In genomic region chr7:9681284-9681683, GRCh38 we compare ENCODE assay signal across 25 cellular contexts.
DNase-seq lines count a peak whose midpoint lies in the region; ATAC-seq, FAIRE-seq and TF ChIP-seq lines count a peak whose summit lies in the region.
"Had no signal": no experiment of that assay in that cellular context is flagged by ENCODE, and none has a peak within 500 bp of the region (broad histone marks: within the 10 kb centered on the region; RNA-seq: fewer than 3 reads in every experiment).

No MANE protein-coding gene starts in this region.

- H2AFZ ChIP-seq in GM12878 (ENCODE audit: control insufficient read depth, low read depth, low read length) = no peak overlapping the region

- RAD21 ChIA-PET in GM12878 (lab: Charles Lee; ENCODE audit: unreplicated experiment) = no interaction called here

- no peaks in the 10 kb centered on the region for H4K20me1 ChIP-seq in GM12878 (ENCODE audit: control insufficient read depth, insufficient read depth)
- H4K20me1 ChIP-seq: BLaER1 had no signal

- no peaks in the 10 kb centered on the region for H3K4me1 ChIP-seq in A549
- H3K4me1 ChIP-seq in GM12878 (ENCODE audit: control insufficient read depth, insufficient read depth, low read length) = no peaks in the 10 kb centered on the region
- H3K4me1 ChIP-seq: BE2C, BLaER1 had no signal

- peak; percentile 69 for DNase-seq in NCI-H2227 treated with DMSO at 0.1 percent for 48 hours (lab: John Stamatoyannopoulos, UW)
- DNase-seq in NCI-H2227 (lab: John Stamatoyannopoulos, UW; ENCODE audit: unreplicated experiment) = no peak
- no peak for DNase-seq in A549 (ENCODE audit: low read depth in 1 of 2, low spot score in 1 of 2)
- no peak for DNase-seq in GM12878 (ENCODE audit: low read depth, low spot score)
- DNase-seq in renal cortical epithelial cell (ENCODE audit: low read depth) = peak; percentile 16
- DNase-seq in GM10248 (ENCODE audit: extremely low spot score) = no peak
- DNase-seq in WERI-Rb-1 = no peak
- DNase-seq: ACHN; BE2C; C1 segment of cervical spinal cord; CD4-positive, alpha-beta memory T cell; CD4-positive, CD25-positive, alpha-beta regulatory T cell; CD8-positive, alpha-beta memory T cell; COR-L47; DMS 273 treated with DMSO at 0.1 percent for 48 hours; DMS153; DMS53; DMS79; DND-41; EL; GDM1 had no signal

- H3K9me3 ChIP-seq in A549 (peaks cover 4% of the 10 kb centered on the region; the same call in 1 of the 3 replicates), GM12878 (replicated peaks; ENCODE audit: control insufficient read depth, insufficient read depth, low read length) (no peaks in the 10 kb centered on the region), WERI-Rb-1 (ENCODE audit: severe bottlenecking) (no peaks in the 10 kb centered on the region)
- H3K9me3 ChIP-seq: BE2C, BLaER1 had no signal

- TF ChIP-seq RAD21 in A549 (conservative IDR thresholded peaks at IDR 0.05 in 1 of 2, IDR thresholded peaks at IDR 0.05 in 1 of 2) = no peak
- TF ChIP-seq RAD21 in GM12878 (IDR thresholded peaks at IDR 0.05; ENCODE audit: insufficient read depth, low read depth, low read length) = no peak

- TF ChIP-seq CTCF in A549 (IDR thresholded peaks at IDR 0.05) = no peak
- no peak for TF ChIP-seq CTCF in GM12878 (IDR thresholded peaks at IDR 0.05 in 2 of 3, conservative IDR thresholded peaks at IDR 0.05 in 1 of 3; ENCODE audit: control insufficient read depth in 2 of 3, extremely low read depth in 1 of 3, insufficient read depth in 1 of 3, low read depth in 3 of 3, low read length in 3 of 3)
- TF ChIP-seq CTCF in GM10248 (IDR thresholded peaks at IDR 0.05; ENCODE audit: control extremely low read depth, extremely low read depth, low read depth, missing control alignments) = no peak
- TF ChIP-seq CTCF in WERI-Rb-1 (IDR thresholded peaks at IDR 0.05; ENCODE audit: low read depth, low read length) = no peak

- H3K27me3 ChIP-seq in GM12878 (replicated peaks in 1 of 2; ENCODE audit: control insufficient read depth in 2 of 2, insufficient read depth in 2 of 2, low read length in 1 of 2) = no peaks in the 10 kb centered on the region
- H3K27me3 ChIP-seq in WERI-Rb-1 (ENCODE audit: insufficient read depth, low read depth, severe bottlenecking) = no peaks in the 10 kb centered on the region
- H3K27me3 ChIP-seq: BE2C, BLaER1 had no signal

- SMC1A ChIA-PET in GM12878 (lab: Charles Lee; ENCODE audit: uncharacterized antibody, unreplicated experiment) = no interaction called here

- in situ Hi-C loops in GM12878 (cut with MboI) = no loop called here

- H3K27ac ChIP-seq in A549 (no peak overlapping the region), GM12878 (ENCODE audit: control insufficient read depth, insufficient read depth) (no peak overlapping the region), WERI-Rb-1 (no peak overlapping the region)
- H3K27ac ChIP-seq: 22Rv1, BLaER1 had no signal

- no TSS peak for BruUV-seq in GM12878 (replicated peaks; lab: Mats Ljungman, UMichigan)

- intact Hi-C loops in GM12878 (cut with micrococcal nuclease; ENCODE audit: unreplicated experiment) = no loop called here

- POLR2A ChIA-PET in A549 (lab: Yijun Ruan, JAX) (no interaction called here), GM12878 (lab: Charles Lee) (no interaction called here), GM10248 (lab: Yijun Ruan, JAX) (no interaction called here)

- H3K79me2 ChIP-seq in GM12878 (ENCODE audit: control insufficient read depth, insufficient read depth, low read length) = no peaks in the 10 kb centered on the region

- CTCF ChIA-PET in A549 (lab: Yijun Ruan, JAX) = no interaction called here
- CTCF ChIA-PET in GM12878 (lab: Yijun Ruan, JAX) = no interaction called here
- CTCF ChIA-PET in GM10248 (lab: Yijun Ruan, JAX) = interaction anchor here (1.0 kb wide), 1 partner anchor 15 kb away, joined by 4 read pairs; no protein-coding TSS in a partner anchor

- H3K4me2 ChIP-seq in A549 = no peak overlapping the region
- H3K4me2 ChIP-seq in GM12878 (ENCODE audit: control insufficient read depth, insufficient read depth) = no peak overlapping the region
- H3K4me2 ChIP-seq: BLaER1 had no signal

- H3K36me3 ChIP-seq in GM12878 (ENCODE audit: control insufficient read depth in 2 of 2, insufficient read depth in 2 of 2, low read length in 1 of 2) = no peaks in the 10 kb centered on the region
- H3K36me3 ChIP-seq in WERI-Rb-1 = no peaks in the 10 kb centered on the region
- H3K36me3 ChIP-seq: BE2C, BLaER1 had no signal

- ATAC-seq in A549 (no peak), GM12878 (peak; percentile 59)

- TF ChIP-seq EP300 in A549 (IDR thresholded peaks at IDR 0.05) (no peak), GM12878 (IDR thresholded peaks at IDR 0.05; ENCODE audit: borderline replicate concordance in 1 of 2, control insufficient read depth in 1 of 2, low read depth in 2 of 2, low read length in 2 of 2) (no peak)

- FAIRE-seq in A549 (lab: Jason Lieb, UNC) = no peak
- FAIRE-seq in GM12878 (lab: Jason Lieb, UNC) = no peak
- FAIRE-seq: GM12892, GM18507 had no signal

- H3K4me3 ChIP-seq in A549 = no peak overlapping the region
- H3K4me3 ChIP-seq in GM12878 = no peak overlapping the region
- no peak overlapping the region for H3K4me3 ChIP-seq in WERI-Rb-1 (ENCODE audit: low read depth, low read length)
- H3K4me3 ChIP-seq: BLaER1 had no signal

- H3K9ac ChIP-seq in GM12878 (ENCODE audit: control insufficient read depth, insufficient read depth, low read length) = no peak overlapping the region
- H3K9ac ChIP-seq: BLaER1 had no signal

- WGBS in A549 (ENCODE audit: missing lambda C conversion rate) = 26% methylated on average over 4 of the region's 4 CpGs
- WGBS in GM12878 (ENCODE audit: insufficient coverage, insufficient replicate concordance, low lambda C conversion rate, missing lambda C conversion rate) = 13% methylated on average over 4 of the region's 4 CpGs

- TF ChIP-seq POLR2A in A549 (IDR thresholded peaks at IDR 0.05; ENCODE audit: low read length) (no peak), GM12878 (IDR thresholded peaks at IDR 0.05; ENCODE audit: low read depth, low read length) (no peak)

TF ChIP-seq in A549, 52 proteins besides CTCF, POLR2A, EP300 and RAD21:
- TF ChIP-seq TFCP2L1 (CRISPR knock-in tag; IDR thresholded peaks at IDR 0.05) (no peak), TP53 (CRISPR knock-in tag; IDR thresholded peaks at IDR 0.05) (no peak), MAFK (IDR thresholded peaks at IDR 0.05; ENCODE audit: partially characterized antibody) (peak; percentile 67), GATA3 (IDR thresholded peaks at IDR 0.05; ENCODE audit: borderline replicate concordance) (no peak)

TF ChIP-seq in GM12878, 131 proteins besides CTCF, POLR2A, EP300 and RAD21:
- TF ChIP-seq ZZZ3 (IDR thresholded peaks at IDR 0.05; ENCODE audit: control insufficient read depth, insufficient read length, low read depth) = no peak
- TF ChIP-seq IKZF1 (conservative IDR thresholded peaks at IDR 0.05) = no peak
- TF ChIP-seq HDAC6 (IDR thresholded peaks at IDR 0.05; ENCODE audit: unreplicated experiment) = no peak
- no peak for TF ChIP-seq CHD4 (IDR thresholded peaks at IDR 0.05)
- no peak for TF ChIP-seq ZNF274 (IDR thresholded peaks at IDR 0.05; ENCODE audit: insufficient read depth, insufficient read length)
- TF ChIP-seq, protein P1, sequence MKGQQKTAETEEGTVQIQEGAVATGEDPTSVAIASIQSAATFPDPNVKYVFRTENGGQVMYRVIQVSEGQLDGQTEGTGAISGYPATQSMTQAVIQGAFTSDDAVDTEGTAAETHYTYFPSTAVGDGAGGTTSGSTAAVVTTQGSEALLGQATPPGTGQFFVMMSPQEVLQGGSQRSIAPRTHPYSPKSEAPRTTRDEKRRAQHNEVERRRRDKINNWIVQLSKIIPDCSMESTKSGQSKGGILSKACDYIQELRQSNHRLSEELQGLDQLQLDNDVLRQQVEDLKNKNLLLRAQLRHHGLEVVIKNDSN (IDR thresholded peaks at IDR 0.05; ENCODE audit: borderline replicate concordance, extremely low read length, insufficient read depth, low read depth, low read length) = no peak
- no peak for TF ChIP-seq PBX3 (IDR thresholded peaks at IDR 0.05; ENCODE audit: insufficient replicate concordance, low read depth, low read length)
- TF ChIP-seq, protein P2, sequence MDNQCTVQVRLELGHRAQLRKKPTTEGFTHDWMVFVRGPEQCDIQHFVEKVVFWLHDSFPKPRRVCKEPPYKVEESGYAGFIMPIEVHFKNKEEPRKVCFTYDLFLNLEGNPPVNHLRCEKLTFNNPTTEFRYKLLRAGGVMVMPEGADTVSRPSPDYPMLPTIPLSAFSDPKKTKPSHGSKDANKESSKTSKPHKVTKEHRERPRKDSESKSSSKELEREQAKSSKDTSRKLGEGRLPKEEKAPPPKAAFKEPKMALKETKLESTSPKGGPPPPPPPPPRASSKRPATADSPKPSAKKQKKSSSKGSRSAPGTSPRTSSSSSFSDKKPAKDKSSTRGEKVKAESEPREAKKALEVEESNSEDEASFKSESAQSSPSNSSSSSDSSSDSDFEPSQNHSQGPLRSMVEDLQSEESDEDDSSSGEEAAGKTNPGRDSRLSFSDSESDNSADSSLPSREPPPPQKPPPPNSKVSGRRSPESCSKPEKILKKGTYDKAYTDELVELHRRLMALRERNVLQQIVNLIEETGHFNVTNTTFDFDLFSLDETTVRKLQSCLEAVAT (IDR thresholded peaks at IDR 0.05) = no peak
- no peak for TF ChIP-seq YY1 (IDR thresholded peaks at IDR 0.05; ENCODE audit: low read depth, low read length)
- TF ChIP-seq EGR1 (IDR thresholded peaks at IDR 0.05; ENCODE audit: borderline replicate concordance in 1 of 2, low read depth in 2 of 2, low read length in 2 of 2) = no peak
- no peak for TF ChIP-seq ZBED1 (IDR thresholded peaks at IDR 0.05; ENCODE audit: borderline replicate concordance)
- TF ChIP-seq SMAD5 (IDR thresholded peaks at IDR 0.05; ENCODE audit: low read depth) = no peak
- TF ChIP-seq ZSCAN29 (IDR thresholded peaks at IDR 0.05) = no peak
- TF ChIP-seq PML (IDR thresholded peaks at IDR 0.05; ENCODE audit: low read length) = no peak
- no peak for TF ChIP-seq BACH1 (IDR thresholded peaks at IDR 0.05; ENCODE audit: borderline replicate concordance)
- no peak for TF ChIP-seq DPF2 (IDR thresholded peaks at IDR 0.05)
TF ChIP-seq in GM12878: peak in this region for 0.

Comparison
In these comparisons a context has a peak if more than half of its experiments do, and no peak if none do; other contexts are left out.
1. DNase-seq: peak in NCI-H2227 treated with DMSO at 0.1 percent for 48 hours (single experiment) and renal cortical epithelial cell (single experiment); none in NCI-H2227 (single experiment), A549 (0 of 2), GM12878 (single experiment), GM10248 (single experiment) and WERI-Rb-1 (single experiment).